8 cellular contexts compared by ENCODE assay signal in genomic region chr2:94874277-94874997, GRCh38. TPM values are rescaled to one million over a fixed set of nuclear protein-coding genes. Genes with fewer than 3 reads are reported as not detected.
DNase-seq lines count a peak whose midpoint lies in the region; ATAC-seq, FAIRE-seq and TF ChIP-seq lines count a peak whose summit lies in the region.

No MANE protein-coding gene starts in this region.

- H3K9me3 Mint-ChIP-seq in activated T-cell treated with anti-CD3 and anti-CD28 coated beads, Interleukin-2, amount 50 U/mL, for 72 hours, result no peaks in the 10 kb centered on the region

- no peaks in the 10 kb centered on the region for H3K36me3 ChIP-seq in PC-3 (ENCODE audit: low read depth, low read length)
- no peaks in the 10 kb centered on the region for H3K36me3 ChIP-seq in spleen

- no peaks in the 10 kb centered on the region for H3K9me2 ChIP-seq in PC-3 (replicated peaks; ENCODE audit: low read length)

- WGBS in spleen, 5 donors, result 28 to 43% (median 40%) methylated on average over 20 to 53 of the region's 53 CpGs

- H3K4me3 ChIP-seq in PC-3 (ENCODE audit: low read length) (no peak overlapping the region), spleen (no peak overlapping the region)

- peak overlapping the region; percentile 60; the same call in 1 of the 2 replicates for H2AFZ ChIP-seq in PC-3 (ENCODE audit: low read length)

- POLR2A ChIA-PET in PC-3 (lab: Charles Lee; ENCODE audit: unreplicated experiment), result no interaction called here

- H4K20me1 ChIP-seq in PC-3 (ENCODE audit: low read length), result no peaks in the 10 kb centered on the region

- H3K27ac Mint-ChIP-seq in activated T-cell treated with anti-CD3 and anti-CD28 coated beads, Interleukin-2, amount 50 U/mL, for 72 hours, result no peak overlapping the region

- no peaks in the 10 kb centered on the region for H3F3A ChIP-seq in PC-3 (ENCODE audit: low read length, unreplicated experiment)

- no peaks in the 10 kb centered on the region for H3K79me2 ChIP-seq in PC-3 (ENCODE audit: low read length)

- peak; percentile 79 for FAIRE-seq in GM19239 (lab: Jason Lieb, UNC)

- DNase-seq in CMK (ENCODE audit: low read depth), result peak; percentile 15
- peak; percentile 85 for DNase-seq in GM19239 (ENCODE audit: insufficient read length, low spot score)
- DNase-seq in PC-3, result peak; percentile 80
- DNase-seq in activated T-cell treated with anti-CD3 and anti-CD28 coated beads, Interleukin-2, amount 50 U/mL, for 72 hours, result peak; percentile 71 to 78
- peak; percentile 64 for DNase-seq in glomerular visceral epithelial cell (ENCODE audit: extremely low spot score)
- DNase-seq in spleen, result peak; percentile 83
- no peak for DNase-seq in middle frontal gyrus (ENCODE audit: extremely low spot score, low spot score)

- intact Hi-C loops in PC-3 (cut with micrococcal nuclease) (no loop called here), spleen (cut with DNase I; ENCODE audit: low total_unique reads) (no loop called here)

- no peak overlapping the region for H3K4me2 ChIP-seq in PC-3 (ENCODE audit: low read length)

- H3K4me3 Mint-ChIP-seq in activated T-cell treated with anti-CD3 and anti-CD28 coated beads, Interleukin-2, amount 50 U/mL, for 72 hours, result no peak overlapping the region

- CTCF ChIA-PET in PC-3 (lab: Charles Lee), result no interaction called here

- no peaks in the 10 kb centered on the region for H3K36me3 Mint-ChIP-seq in activated T-cell treated with anti-CD3 and anti-CD28 coated beads, Interleukin-2, amount 50 U/mL, for 72 hours (ENCODE audit: insufficient read depth in 2 of 2)

- ATAC-seq in HG03378 (IDR thresholded peaks at IDR 0.05; ENCODE audit: unreplicated experiment) (peak; percentile 82), PC-3 (peak; percentile 74)
- ATAC-seq in activated T-cell treated with anti-CD3 and anti-CD28 coated beads, Interleukin-2, amount 50 U/mL, for 72 hours (replicated peaks in 1 of 2), result peak; percentile 81 to 82

- no TSS peak for BruUV-seq in PC-3 (replicated peaks; lab: Mats Ljungman, UMichigan)

- H3K27me3 ChIP-seq in PC-3 (ENCODE audit: low read length) (peaks cover 20% of the 10 kb centered on the region), spleen (replicated peaks in 1 of 7) (peaks cover 0 to 64% (median 21%) of the 10 kb centered on the region in 7 donors)

- no peaks in the 10 kb centered on the region for H3K9me3 ChIP-seq in PC-3 (ENCODE audit: low read length)
- no peaks in the 10 kb centered on the region for H3K9me3 ChIP-seq in spleen

- H3K4me1 ChIP-seq in PC-3 (ENCODE audit: insufficient read depth, low read length), result peaks cover 11% of the 10 kb centered on the region
- H3K4me1 ChIP-seq in spleen, result peaks cover 0 to 6% (median 0%) of the 10 kb centered on the region in 6 donors

- H3K9ac ChIP-seq in PC-3 (ENCODE audit: low read length), result no peak overlapping the region

- peak; percentile 98 for TF ChIP-seq CTCF in PC-3 (conservative IDR thresholded peaks at IDR 0.05; ENCODE audit: low read depth, low read length)
- TF ChIP-seq CTCF in spleen (IDR thresholded peaks at IDR 0.05 in 8 of 11, conservative IDR thresholded peaks at IDR 0.05 in 3 of 11), result peak; percentile 7 to 80 (median 55)

- H3K27ac ChIP-seq in PC-3 (ENCODE audit: low read length) (no peak overlapping the region), spleen (no peak overlapping the region)

- TF ChIP-seq POLR2A in spleen (IDR thresholded peaks at IDR 0.05), result no peak

- H3K27me3 Mint-ChIP-seq in activated T-cell treated with anti-CD3 and anti-CD28 coated beads, Interleukin-2, amount 50 U/mL, for 72 hours (ENCODE audit: low read depth), result no peaks in the 10 kb centered on the region

- no peaks in the 10 kb centered on the region for H3K4me1 Mint-ChIP-seq in activated T-cell treated with anti-CD3 and anti-CD28 coated beads, Interleukin-2, amount 50 U/mL, for 72 hours (ENCODE audit: low read depth)

RNA-seq across cellular contexts. Expression of gene TEKT4, which starts 3.2 kb away (rescaled TPM):
- total RNA-seq in PC-3 (2014; rRNA removed) (not detected in 2 replicates), spleen (not detected)
- not detected for total RNA-seq in activated T-cell treated with anti-CD3 and anti-CD28 coated beads, Interleukin-2, amount 50 U/mL, for 72 hours
- polyA plus RNA-seq in spleen, result not detected
